In genomic region chr6:44166116-44166515, GRCh38 we compare ENCODE assay signal across 1 cellular context.
TF ChIP-seq lines count a peak whose summit lies in the region.

No MANE protein-coding gene starts in this region.

TF ChIP-seq in GM12878, 131 proteins besides CTCF, POLR2A, EP300 and RAD21:
- no peak for TF ChIP-seq ZBTB4 (CRISPR knock-in tag; IDR thresholded peaks at IDR 0.05)
- TF ChIP-seq NFXL1 (IDR thresholded peaks at IDR 0.05; ENCODE audit: borderline replicate concordance) = no peak
- no peak for TF ChIP-seq MYC (IDR thresholded peaks at IDR 0.05; ENCODE audit: insufficient read depth, insufficient read length, insufficient replicate concordance, low read length, severe bottlenecking)
- no peak for TF ChIP-seq YBX1 (IDR thresholded peaks at IDR 0.05)
- TF ChIP-seq ZNF384 (IDR thresholded peaks at IDR 0.05; ENCODE audit: borderline replicate concordance, low read depth, low read length) = no peak
- no peak for TF ChIP-seq IRF5 (IDR thresholded peaks at IDR 0.05; ENCODE audit: borderline replicate concordance)
- no peak for TF ChIP-seq MYB (IDR thresholded peaks at IDR 0.05; ENCODE audit: borderline replicate concordance, low read depth, low read length)
- TF ChIP-seq NFYA (IDR thresholded peaks at IDR 0.05; ENCODE audit: borderline replicate concordance, low read depth, low read length) = no peak
- TF ChIP-seq LARP7 (IDR thresholded peaks at IDR 0.05) = no peak
- no peak for TF ChIP-seq POLR2AphosphoS5 (IDR thresholded peaks at IDR 0.05; ENCODE audit: low read length)
- no peak for TF ChIP-seq HCFC1 (IDR thresholded peaks at IDR 0.05; ENCODE audit: low read length)
- TF ChIP-seq CEBPZ (IDR thresholded peaks at IDR 0.05; ENCODE audit: low read depth, low read length) = no peak
- TF ChIP-seq IKZF1 (conservative IDR thresholded peaks at IDR 0.05) = no peak
- TF ChIP-seq SKIL (IDR thresholded peaks at IDR 0.05; ENCODE audit: low read depth, poor library complexity, severe bottlenecking) = no peak
- TF ChIP-seq ZSCAN29 (IDR thresholded peaks at IDR 0.05) = no peak
- TF ChIP-seq PBX3 (IDR thresholded peaks at IDR 0.05; ENCODE audit: insufficient replicate concordance, low read depth, low read length) = no peak
- no peak for TF ChIP-seq SUZ12 (IDR thresholded peaks at IDR 0.05; ENCODE audit: unreplicated experiment)
- no peak for TF ChIP-seq E2F8 (IDR thresholded peaks at IDR 0.05; ENCODE audit: low read depth, partially characterized antibody)
- TF ChIP-seq TARDBP (IDR thresholded peaks at IDR 0.05; ENCODE audit: borderline replicate concordance) = no peak
- TF ChIP-seq USF2 (IDR thresholded peaks at IDR 0.05; ENCODE audit: borderline replicate concordance, low read depth, low read length) = no peak
